21 cellular contexts compared by ENCODE assay signal in the genomic region with DNA sequence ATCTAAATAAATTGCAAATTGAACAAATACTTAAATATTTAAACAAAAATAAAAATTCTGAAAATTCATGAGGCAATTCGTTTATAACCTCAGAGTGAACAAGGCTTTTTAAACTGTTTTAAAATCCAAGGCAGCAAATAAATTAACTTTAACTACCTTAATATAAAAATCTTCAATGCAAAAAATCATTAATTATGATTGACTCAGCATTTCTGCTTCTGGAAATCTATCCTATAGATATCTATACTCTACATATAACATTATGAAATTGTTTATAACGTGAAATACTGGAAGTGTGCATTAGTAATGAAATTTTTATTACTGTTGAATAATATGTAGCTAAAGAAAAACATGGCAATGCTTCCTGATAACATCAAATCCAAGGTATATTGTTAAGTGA.
"Had no signal": no experiment of that assay in that cellular context is flagged by ENCODE, and none has a peak within 500 bp of the region (broad histone marks: within the 10 kb centered on the region; RNA-seq: fewer than 3 reads in every experiment).

No MANE protein-coding gene starts in this region.

- ATAC-seq: foreskin keratinocyte, gastrocnemius medialis, heart right ventricle, left cardiac atrium, left lung, left ventricle myocardium superior, lower lobe of right lung, mucosa of descending colon had no signal

- H3K36me3 ChIP-seq: esophagus muscularis mucosa, gastrocnemius medialis, heart right ventricle, left lung, lower lobe of right lung had no signal

- FAIRE-seq: endothelial cell of umbilical vein, keratinocyte had no signal

- H3K4me1 ChIP-seq: esophagus muscularis mucosa, foreskin keratinocyte, gastrocnemius medialis, heart right ventricle, left lung, lower lobe of right lung had no signal

- H3K9me3 ChIP-seq: esophagus muscularis mucosa, gastrocnemius medialis, heart right ventricle, left lung, lower lobe of right lung, mucosa of descending colon had no signal

- H3K27ac ChIP-seq: coronary artery, dorsolateral prefrontal cortex, esophagus muscularis mucosa, foreskin keratinocyte, gastrocnemius medialis, heart right ventricle, left lung, lower lobe of right lung had no signal

- DNase-seq: dermis blood vessel endothelial cell; dorsolateral prefrontal cortex; effector CD4-positive, alpha-beta T cell; effector memory CD4-positive, alpha-beta T cell; foreskin keratinocyte; gastrocnemius medialis; glutamatergic neuron; head of caudate nucleus; heart right ventricle; hippocampal formation; left cardiac atrium; left lung; left ventricle myocardium superior; lower lobe of right lung; mesenchymal stem cell; mucosa of descending colon; naive B cell had no signal

- H3K27me3 ChIP-seq: esophagus muscularis mucosa, gastrocnemius medialis, heart right ventricle, left lung had no signal

- H3K4me3 ChIP-seq: coronary artery, dorsolateral prefrontal cortex, esophagus muscularis mucosa, gastrocnemius medialis, heart right ventricle, left lung, lower lobe of right lung, mucosa of descending colon had no signal
